8 cellular contexts compared by ENCODE assay signal in genomic region chr4:38860788-38861424, GRCh38. TPM values are rescaled to one million over a fixed set of nuclear protein-coding genes. Genes with fewer than 3 reads are reported as not detected.
DNase-seq lines count a peak whose midpoint lies in the region; ATAC-seq and TF ChIP-seq lines count a peak whose summit lies in the region.

No MANE protein-coding gene starts in this region.

- ATAC-seq in GM18498 (IDR thresholded peaks at IDR 0.05; ENCODE audit: unreplicated experiment): peak; percentile 54
- ATAC-seq in HG03439 (IDR thresholded peaks at IDR 0.05; ENCODE audit: unreplicated experiment): peak; percentile 47
- ATAC-seq in T-cell (replicated peaks in 1 of 4): no peak

- no peak overlapping the region for H3K4me3 Mint-ChIP-seq in T-cell

- peaks cover 35 to 56% (median 47%) of the 10 kb centered on the region in 3 donors for H3K4me1 Mint-ChIP-seq in T-cell

- 42% methylated on average over 5 of the region's 5 CpGs for WGBS in liver
- WGBS in testis, 2 donors: 45 to 50% methylated on average over 5 of the region's 5 CpGs

- H3K4me3 ChIP-seq in AG04450 (ENCODE audit: low read depth, low read length) (no peak overlapping the region), ascending aorta (no peak overlapping the region), liver (ENCODE audit: low read depth in 1 of 3, low read length in 3 of 3) (no peak overlapping the region), testis (no peak overlapping the region)

- TF ChIP-seq RAD21 in liver (IDR thresholded peaks at IDR 0.05): peak; percentile 37 to 74

- H3K9ac ChIP-seq in liver (ENCODE audit: low read depth in 1 of 2, low read length in 2 of 2): no peak overlapping the region

- no peaks in the 10 kb centered on the region for H3K27me3 ChIP-seq in AG04450 (ENCODE audit: control insufficient read depth, insufficient read depth, low read length)
- H3K27me3 ChIP-seq in ascending aorta: no peaks in the 10 kb centered on the region
- no peaks in the 10 kb centered on the region for H3K27me3 ChIP-seq in liver (ENCODE audit: control insufficient read depth in 4 of 4, insufficient read depth in 4 of 4, low read length in 3 of 4)
- H3K27me3 ChIP-seq in testis: no peaks in the 10 kb centered on the region

- H3K4me1 ChIP-seq in ascending aorta: no peaks in the 10 kb centered on the region
- H3K4me1 ChIP-seq in liver (ENCODE audit: control insufficient read depth in 4 of 4, insufficient read depth in 4 of 4, low read length in 3 of 4): peaks cover 0 to 4% (median 0%) of the 10 kb centered on the region in 4 donors
- no peaks in the 10 kb centered on the region for H3K4me1 ChIP-seq in testis

- DNase-seq in AG04450 (ENCODE audit: low read depth, low spot score): no peak
- peak in 30 of 34 experiments; percentile 8 to 60 (median 44) for DNase-seq in T-cell
- DNase-seq in ascending aorta (ENCODE audit: low spot score in 2 of 2): no peak
- DNase-seq in testis: peak; percentile 77
- no peak for DNase-seq in globus pallidus (ENCODE audit: low spot score)

- intact Hi-C loops in ascending aorta (cut with DNase I) (loop anchor here (10.0 kb wide), 2 partner anchors 184 to 686 kb away; no protein-coding TSS in a partner anchor), testis (cut with DNase I; ENCODE audit: low total_unique reads) (no loop called here)

- POLR2A ChIA-PET in AG04450 (lab: Yijun Ruan, JAX) (interaction anchor here (1.0 kb wide), 1 partner anchor 13 kb away, joined by 3 read pairs; no protein-coding TSS in a partner anchor), T-cell (lab: Charles Lee) (interaction anchor here in 1 of 2 donors (0.5 kb wide), 1 partner anchor 795 kb away, joined by 9 read pairs; no protein-coding TSS in a partner anchor)

- H3K27ac ChIP-seq in AG04450 (ENCODE audit: low read depth, low read length) (no peak overlapping the region), ascending aorta (no peak overlapping the region), liver (ENCODE audit: low read depth in 1 of 2, low read length in 2 of 2) (no peak overlapping the region), testis (no peak overlapping the region)

- peaks cover 0 to 12% of the 10 kb centered on the region in 2 donors for H3K27me3 Mint-ChIP-seq in T-cell

- no peaks in the 10 kb centered on the region for H3K9me3 Mint-ChIP-seq in T-cell

- CTCF ChIA-PET in AG04450 (lab: Charles Lee): interaction anchor here (0.6 to 2.1 kb wide), 21 partner anchors 8 to 273 kb away, joined by 3 to 21 read pairs (median 3); partner anchors contain the start of gene TLR10
- CTCF ChIA-PET in T-cell (lab: Charles Lee): interaction anchor here (0.6 to 2.8 kb wide), 27 partner anchors 10 to 681 kb away, joined by 3 to 44 read pairs (median 4); partner anchors contain the start of genes TLR10 (in 2 of the 2) and WDR19 (in 1 of the 2)

- no peaks in the 10 kb centered on the region for H3K36me3 Mint-ChIP-seq in T-cell

- H3K36me3 ChIP-seq in ascending aorta (no peaks in the 10 kb centered on the region), liver (ENCODE audit: control insufficient read depth in 4 of 4, insufficient read depth in 3 of 4, low read depth in 1 of 4, low read length in 3 of 4) (no peaks in the 10 kb centered on the region), testis (ENCODE audit: low read depth, missing control alignments) (no peaks in the 10 kb centered on the region)

- peak; percentile 76 for TF ChIP-seq CTCF in AG04450 (IDR thresholded peaks at IDR 0.05; ENCODE audit: low read depth, low read length)
- peak; percentile 18 to 50 (median 27) for TF ChIP-seq CTCF in ascending aorta (IDR thresholded peaks at IDR 0.05)
- TF ChIP-seq CTCF in liver (IDR thresholded peaks at IDR 0.05; ENCODE audit: low read depth, low read length, missing input control): peak; percentile 52
- peak in 2 of 3 experiments; percentile 37 to 84 for TF ChIP-seq CTCF in testis (IDR thresholded peaks at IDR 0.05)

- no peak overlapping the region for H3K27ac Mint-ChIP-seq in T-cell

- H3K9me3 ChIP-seq in AG04450 (ENCODE audit: control insufficient read depth, insufficient read depth, low read length) (no peaks in the 10 kb centered on the region), ascending aorta (no peaks in the 10 kb centered on the region), liver (ENCODE audit: control insufficient read depth in 4 of 4, low read length in 3 of 4) (no peaks in the 10 kb centered on the region), testis (no peaks in the 10 kb centered on the region)

- no peak for TF ChIP-seq POLR2A in testis (IDR thresholded peaks at IDR 0.05)

TF ChIP-seq in liver, 16 proteins besides CTCF, POLR2A, EP300 and RAD21:
- no peak for TF ChIP-seq HNF4G (IDR thresholded peaks at IDR 0.05)
- TF ChIP-seq FOXA1 (IDR thresholded peaks at IDR 0.05): no peak
- no peak for TF ChIP-seq RXRA (IDR thresholded peaks at IDR 0.05)
- TF ChIP-seq HNF4A (conservative IDR thresholded peaks at IDR 0.05): no peak
TF ChIP-seq in liver: peak in this region for 0.

RNA-seq across cellular contexts. Expression of gene TLR6, which starts 4.3 kb away (rescaled TPM):
- 2.8 and 3.7 TPM in 2 replicates for polyA plus RNA-seq in AG04450 (2011; rRNA removed)
- polyA minus RNA-seq in AG04450 (2011; rRNA and poly(A)+ RNA removed): 3.4 and 5.4 TPM in 2 replicates
- 1 to 10 TPM; 2.3 to 7.7 (median 3.2) TPM for total RNA-seq in T-cell
- 0.11 TPM for total RNA-seq in ascending aorta
- 1 to 10 TPM; 1.9 to 2.1 TPM for total RNA-seq in liver
- polyA plus RNA-seq in liver: under 1 TPM; 0.26 to 0.66 TPM
- 1 to 10 TPM in 1 of 2 donors, under 1 TPM in 1; 0.47 to 1.2 TPM for total RNA-seq in testis
- 1.8 TPM for polyA plus RNA-seq in testis (ENCODE audit: insufficient read depth, low read depth, low replicate concordance)

RNA-seq across cellular contexts. Expression of gene FAM114A1, which starts 6.7 kb away (rescaled TPM):
- polyA plus RNA-seq in AG04450 (2011; rRNA removed) (258 and 303 TPM in 2 replicates), liver (10 to 100 TPM; 35.7 to 72.0 TPM), testis (ENCODE audit: insufficient read depth, low read depth, low replicate concordance) (30.9 TPM)
- polyA minus RNA-seq in AG04450 (2011; rRNA and poly(A)+ RNA removed): 487 and 548 TPM in 2 replicates
- total RNA-seq in T-cell (under 1 TPM in 4 of 5 donors, not detected in 1; 0.35 to 0.79 (median 0.39) TPM), ascending aorta (45.7 TPM), liver (100 to 1,000 TPM in 1 of 2 donors, 10 to 100 TPM in 1; 22.1 to 108 TPM), testis (10 to 100 TPM; 76.5 to 96.2 TPM)

RNA-seq across cellular contexts. Expression of gene TLR1, which starts 56.3 kb away (rescaled TPM):
- polyA plus RNA-seq in AG04450 (2011; rRNA removed) (0.88 and 0.93 TPM in 2 replicates), liver (1 to 10 TPM; 2.7 to 3.3 TPM), testis (ENCODE audit: insufficient read depth, low read depth, low replicate concordance) (2.8 TPM)
- 0.46 and 0.65 TPM in 2 replicates for polyA minus RNA-seq in AG04450 (2011; rRNA and poly(A)+ RNA removed)
- total RNA-seq in T-cell (10 to 100 TPM; 10.4 to 26.0 (median 18.0) TPM), ascending aorta (1.1 TPM), liver (1 to 10 TPM; 9.5 to 10.0 TPM), testis (1 to 10 TPM; 2.8 to 5.5 TPM)

Comparison
In these comparisons a context has a peak if more than half of its experiments do, and no peak if none do; other contexts are left out.
1. DNase-seq: peak in T-cell (30 of 34) and testis (single experiment); none in AG04450 (single experiment), ascending aorta (0 of 2) and globus pallidus (single experiment).
2. ATAC-seq: peak in GM18498 (single experiment) and HG03439 (single experiment); none in T-cell (0 of 4).
3. RNA of gene FAM114A1, which starts 6.7 kb away (total RNA-seq): 22.1 to 108 TPM in liver, 76.5 to 96.2 TPM in testis and 45.7 TPM in ascending aorta (single experiment); 0.35 to 0.79 TPM in T-cell; every median in the first group is over 10 times any median in the second.
4. Peak in every context shown above with its lines, with median percentiles within 50 percentile points of each other: CTCF ChIP-seq.